17 cellular contexts compared by ENCODE assay signal in the genomic region with DNA sequence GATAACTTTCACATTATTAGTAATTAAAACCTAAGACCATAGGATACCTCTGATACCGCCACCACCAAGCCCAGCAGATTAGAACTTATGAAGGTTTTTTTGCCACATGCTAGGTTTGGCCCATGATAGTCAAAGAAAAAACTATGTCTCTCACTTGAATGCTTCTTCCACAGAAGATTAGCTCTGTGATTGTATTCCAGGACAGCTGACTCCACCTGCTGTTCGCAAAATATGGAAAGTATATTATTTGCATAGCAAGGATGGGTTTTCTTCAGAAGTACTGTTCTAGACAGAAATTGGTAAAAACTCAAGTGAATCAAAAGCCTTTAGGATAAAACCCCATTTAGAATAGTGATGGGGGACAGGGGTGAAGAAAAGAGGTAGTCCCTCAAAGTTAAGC. TPM values are rescaled to one million over a fixed set of nuclear protein-coding genes. Genes with fewer than 3 reads are reported as not detected.
DNase-seq lines count a peak whose midpoint lies in the region; TF ChIP-seq lines count a peak whose summit lies in the region.
"Had no signal": no experiment of that assay in that cellular context is flagged by ENCODE, and none has a peak within 500 bp of the region (broad histone marks: within the 10 kb centered on the region; RNA-seq: fewer than 3 reads in every experiment).

No MANE protein-coding gene starts in this region.

- H3K4me3 Mint-ChIP-seq in MCF 10A (ENCODE audit: unreplicated experiment): no peak overlapping the region

- DNase-seq in MCF 10A (ENCODE audit: unreplicated experiment) (no peak), mammary epithelial cell (no peak), NCI-H526 treated with DMSO at 0.1 percent for 48 hours (lab: John Stamatoyannopoulos, UW) (peak; percentile 39), dorsolateral prefrontal cortex (no peak), superior temporal gyrus (ENCODE audit: extremely low spot score) (peak; percentile 46), GM20000 (ENCODE audit: low spot score) (no peak), HPDE6-E6E7 (ENCODE audit: extremely low spot score) (no peak), HuH-7 (ENCODE audit: low spot score) (no peak)
- DNase-seq: AML-193, Caco-2, DMS79, Kasumi-1, NCI-H1417 treated with DMSO at 0.1 percent for 48 hours, NCI-H2029, NCI-H69, Peyer's patch, Right ventricle myocardium superior had no signal

- H4K20me1 ChIP-seq in mammary epithelial cell (ENCODE audit: insufficient read depth, low read length): no peaks in the 10 kb centered on the region

- peak overlapping the region; percentile 79 for H3K27ac Mint-ChIP-seq in MCF 10A (ENCODE audit: low read depth, unreplicated experiment)

- H3K36me3 ChIP-seq in mammary epithelial cell (ENCODE audit: insufficient read depth, low read length): no peaks in the 10 kb centered on the region
- H3K36me3 ChIP-seq: Peyer's patch had no signal

- peaks cover 25% of the 10 kb centered on the region for H3K4me1 ChIP-seq in mammary epithelial cell (ENCODE audit: insufficient read depth, low read length)
- H3K4me1 ChIP-seq: Caco-2 had no signal

- H3K9ac ChIP-seq in mammary epithelial cell (ENCODE audit: insufficient read depth, low read length): no peak overlapping the region

- H3K9me3 ChIP-seq in mammary epithelial cell (replicated peaks; ENCODE audit: insufficient read depth, low read length): no peaks in the 10 kb centered on the region
- H3K9me3 ChIP-seq: Caco-2, Peyer's patch had no signal

- no peak overlapping the region for H3K4me2 ChIP-seq in mammary epithelial cell (ENCODE audit: insufficient read depth, low read depth, low read length)

- CTCF ChIA-PET in MCF 10A (lab: Yijun Ruan, JAX): interaction anchor here (1.7 kb wide), 1 partner anchor 10 kb away, joined by 10 read pairs; no protein-coding TSS in a partner anchor
- CTCF ChIA-PET in mammary epithelial cell (lab: Charles Lee; ENCODE audit: low non-redundant PET): no interaction called here

- no TSS peak for BruUV-seq in MCF 10A (replicated peaks; lab: Mats Ljungman, UMichigan)
- no TSS peak for BruUV-seq in mammary epithelial cell (replicated peaks; lab: Mats Ljungman, UMichigan)

- no peaks in the 10 kb centered on the region for H3K36me3 Mint-ChIP-seq in MCF 10A (ENCODE audit: insufficient read depth, unreplicated experiment)

- no peaks in the 10 kb centered on the region for H3K27me3 ChIP-seq in mammary epithelial cell (ENCODE audit: insufficient read depth, low read length)
- no peaks in the 10 kb centered on the region for H3K27me3 ChIP-seq in dorsolateral prefrontal cortex
- H3K27me3 ChIP-seq: Peyer's patch had no signal

- peaks cover 91% of the 10 kb centered on the region for H3K79me2 ChIP-seq in mammary epithelial cell (ENCODE audit: insufficient read depth, low read length)

- intact Hi-C loops in MCF 10A (cut with micrococcal nuclease): no loop called here
- intact Hi-C loops in mammary epithelial cell (cut with micrococcal nuclease): no loop called here
- intact Hi-C loops in dorsolateral prefrontal cortex (cut with DNase I): no loop called here

- in situ Hi-C loops in mammary epithelial cell (cut with MboI; ENCODE audit: low sequenced_read_pairs in 2 of 2): no loop called here

- H3K4me1 Mint-ChIP-seq in MCF 10A (ENCODE audit: insufficient read depth, unreplicated experiment): peaks cover 20% of the 10 kb centered on the region

- POLR2A ChIA-PET in MCF 10A (lab: Yijun Ruan, JAX): interaction anchor here (0.5 to 3.5 kb wide), 8 partner anchors 8 to 42 kb away, joined by 3 to 34 read pairs (median 4); a partner anchor contains a TSS

- no peak overlapping the region for H2AFZ ChIP-seq in mammary epithelial cell (ENCODE audit: low read depth, low read length)

- H3K27ac ChIP-seq in mammary epithelial cell (ENCODE audit: insufficient read depth, low read depth, low read length) (no peak overlapping the region), dorsolateral prefrontal cortex (peak overlapping the region in 1 of 59 donors; percentile 1)
- H3K27ac ChIP-seq: Peyer's patch had no signal

- no peak overlapping the region for H3K4me3 ChIP-seq in mammary epithelial cell (replicated peaks in 1 of 3; ENCODE audit: insufficient read depth in 1 of 3, low read depth in 2 of 3, low read length in 3 of 3)
- H3K4me3 ChIP-seq in dorsolateral prefrontal cortex: no peak overlapping the region
- H3K4me3 ChIP-seq: Peyer's patch had no signal

- dilution Hi-C loops in mammary epithelial cell (cut with HindIII; ENCODE audit: low sequenced_read_pairs): no loop called here

- WGBS in mammary epithelial cell (ENCODE audit: low coverage, missing lambda C conversion rate): 93% methylated on average over 2 of the region's 2 CpGs

- H3K27me3 Mint-ChIP-seq in MCF 10A (ENCODE audit: insufficient read depth, unreplicated experiment): no peaks in the 10 kb centered on the region

- no peak for TF ChIP-seq CTCF in MCF 10A (IDR thresholded peaks at IDR 0.05; ENCODE audit: unreplicated experiment)
- TF ChIP-seq CTCF in mammary epithelial cell (conservative IDR thresholded peaks at IDR 0.05 in 1 of 2, IDR thresholded peaks at IDR 0.05 in 1 of 2; ENCODE audit: extremely low read depth in 1 of 2, insufficient read depth in 1 of 2, low read depth in 1 of 2, low read length in 2 of 2): no peak
- peak in 33 of 56 donors; percentile 7 to 46 (median 25) for TF ChIP-seq CTCF in dorsolateral prefrontal cortex (IDR thresholded peaks at IDR 0.05 in 54 of 56, conservative IDR thresholded peaks at IDR 0.05 in 2 of 56; ENCODE audit: low read depth in 1 of 56, partially characterized antibody in 56 of 56)
- no peak for TF ChIP-seq CTCF in GM20000 (IDR thresholded peaks at IDR 0.05; ENCODE audit: extremely low read depth, missing control alignments)

- no peaks in the 10 kb centered on the region for H3K9me3 Mint-ChIP-seq in MCF 10A (ENCODE audit: unreplicated experiment)

RNA-seq across cellular contexts. Expression of a gene that starts 42.2 kb away (rescaled TPM):
- total RNA-seq in MCF 10A (2022): 82.6 and 87.7 TPM in 2 replicates
- total RNA-seq in mammary epithelial cell: 100 to 1,000 TPM; 114 to 136 TPM
- 41.2 TPM for polyA plus RNA-seq in mammary epithelial cell
- polyA minus RNA-seq in mammary epithelial cell: 266 TPM
- total RNA-seq in dorsolateral prefrontal cortex: 100 to 1,000 TPM; 105 to 192 (median 143) TPM

Comparison
In these comparisons a context has a peak if more than half of its experiments do, and no peak if none do; other contexts are left out.
1. DNase-seq: peak in NCI-H526 treated with DMSO at 0.1 percent for 48 hours (single experiment) and superior temporal gyrus (single experiment); none in MCF 10A (single experiment), mammary epithelial cell (single experiment), dorsolateral prefrontal cortex (0 of 10), GM20000 (single experiment), HPDE6-E6E7 (single experiment) and HuH-7 (single experiment).
2. CTCF ChIP-seq: peak in dorsolateral prefrontal cortex (33 of 56); none in MCF 10A (single experiment), mammary epithelial cell (0 of 2) and GM20000 (single experiment).